1 cellular context compared by ENCODE assay signal in the genomic region with DNA sequence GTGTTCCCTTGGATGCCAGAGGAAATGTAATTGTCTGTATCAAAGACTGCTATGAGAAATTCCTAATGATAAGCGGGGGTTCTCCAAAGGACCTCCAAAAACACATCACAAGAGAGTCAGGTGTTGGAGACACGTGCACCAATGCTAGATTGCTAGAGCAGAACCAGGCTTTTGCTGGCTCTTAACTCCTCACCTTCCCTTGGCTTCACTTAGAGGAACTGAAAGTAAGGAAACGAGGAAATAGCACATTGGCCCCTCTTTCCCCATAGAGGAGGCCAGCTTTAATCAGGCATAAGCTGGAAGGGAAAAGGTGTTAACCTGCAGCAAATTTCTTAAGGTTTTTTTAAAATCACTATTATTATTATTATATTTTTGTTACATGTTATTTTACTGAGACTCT.
A peak's percentile ranks its signal among the peaks of the same experiment; 100 is the strongest.
TF ChIP-seq lines count a peak whose summit lies in the region.

No MANE protein-coding gene starts in this region.

TF ChIP-seq in GM12878, 131 proteins besides CTCF, POLR2A, EP300 and RAD21:
- TF ChIP-seq ZNF592 (IDR thresholded peaks at IDR 0.05): no peak
- TF ChIP-seq SPI1 (IDR thresholded peaks at IDR 0.05; ENCODE audit: borderline replicate concordance, insufficient read depth, low read depth, low read length): peak; percentile 14; the same call in 1 of the 2 replicates
